ENCODE assay signal across 8 cellular contexts in the genomic region with DNA sequence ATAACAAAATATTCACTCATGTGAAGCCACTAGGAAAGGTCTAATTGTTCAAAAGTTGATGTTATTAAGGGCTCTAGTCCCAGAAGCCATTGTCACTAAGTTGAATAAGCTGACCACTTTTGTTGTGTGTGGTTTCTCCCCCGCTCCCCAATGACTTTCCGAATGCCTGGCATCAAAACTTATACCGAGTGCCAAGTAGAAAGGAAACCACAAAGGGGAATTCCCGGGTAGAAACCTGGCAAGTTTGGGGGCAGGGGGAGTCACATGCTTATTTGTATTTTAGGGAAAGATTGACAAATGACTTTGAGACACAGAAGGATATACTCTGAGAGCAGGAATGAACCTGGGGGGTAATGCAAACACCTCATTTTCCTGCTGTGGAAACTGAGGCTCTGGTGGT.
DNase-seq lines count a peak whose midpoint lies in the region; ATAC-seq and TF ChIP-seq lines count a peak whose summit lies in the region.

No MANE protein-coding gene starts in this region.

- CTCF ChIA-PET in GM10248 (lab: Yijun Ruan, JAX): no interaction called here

- TF ChIP-seq CTCF in GM10248 (IDR thresholded peaks at IDR 0.05; ENCODE audit: control extremely low read depth, extremely low read depth, low read depth, missing control alignments) (no peak), epithelial cell of proximal tubule (conservative IDR thresholded peaks at IDR 0.05; ENCODE audit: low read depth, low read length) (no peak)

- POLR2A ChIA-PET in GM10248 (lab: Yijun Ruan, JAX): no interaction called here

- no peak overlapping the region for H3K4me3 ChIP-seq in epithelial cell of proximal tubule (ENCODE audit: low read depth, low read length)

- ATAC-seq in GM21423 (IDR thresholded peaks at IDR 0.05; ENCODE audit: unreplicated experiment): no peak

- DNase-seq in GM10248 (ENCODE audit: extremely low spot score): peak; percentile 17
- peak; percentile 13 for DNase-seq in T-helper 9 cell
- DNase-seq in epithelial cell of proximal tubule (ENCODE audit: low read depth): peak; percentile 91
- DNase-seq in stimulated activated CD4-positive, alpha-beta T cell treated with anti-CD3 and anti-CD28 coated beads, Interleukin-15, amount 100 ng/mL, for 48 hours (ENCODE audit: low read depth in 2 of 2): peak; percentile 43 to 51
- no peak for DNase-seq in NK-92 treated with Interleukin-12 subunit alpha and Interleukin-12 subunit beta, amount 100 ng/mL, for 24 hours (lab: John Stamatoyannopoulos, UW)
- no peak for DNase-seq in COR-L47 (lab: John Stamatoyannopoulos, UW)
- no peak for DNase-seq in OCI-M2 (lab: John Stamatoyannopoulos, UW; ENCODE audit: unreplicated experiment)

Comparison
In these comparisons a context has a peak if more than half of its experiments do, and no peak if none do; other contexts are left out.
1. DNase-seq: peak in GM10248 (single experiment), T-helper 9 cell (single experiment), epithelial cell of proximal tubule (single experiment) and stimulated activated CD4-positive, alpha-beta T cell treated with anti-CD3 and anti-CD28 coated beads, Interleukin-15, amount 100 ng/mL, for 48 hours (2 of 2); none in NK-92 treated with Interleukin-12 subunit alpha and Interleukin-12 subunit beta, amount 100 ng/mL, for 24 hours (single experiment), COR-L47 (single experiment) and OCI-M2 (single experiment).